In the genomic region with DNA sequence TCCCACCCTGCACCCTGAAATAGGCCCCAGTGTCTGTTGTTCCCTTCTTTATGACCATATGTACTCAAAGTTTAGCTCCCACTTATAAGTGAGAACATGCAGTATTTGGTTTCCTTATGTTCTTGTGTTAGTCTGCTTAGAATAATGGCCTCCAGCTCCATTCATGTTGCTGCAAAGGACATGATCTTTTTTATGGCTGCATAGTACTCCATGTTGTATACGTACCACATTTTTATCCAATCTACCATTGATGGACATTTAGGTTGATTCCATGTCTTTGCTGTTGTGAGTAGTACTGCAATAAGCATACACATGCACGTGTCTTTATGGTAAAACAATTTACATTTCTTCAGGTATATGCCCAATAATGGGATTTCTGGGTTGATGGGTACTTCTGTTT, we compare ENCODE assay signal across 4 cellular contexts.
TF ChIP-seq lines count a peak whose summit lies in the region.

No MANE protein-coding gene starts in this region.

TF ChIP-seq in SK-N-SH treated with all-trans-retinoic acid at 6 μM for 48 hours, 23 proteins besides CTCF, POLR2A, EP300 and RAD21:
- TF ChIP-seq ZNF8 (CRISPR knock-in tag; IDR thresholded peaks at IDR 0.05) (peak; percentile 82), GLIS3 (CRISPR knock-in tag; IDR thresholded peaks at IDR 0.05) (no peak)

TF ChIP-seq in SK-N-SH, 30 proteins besides CTCF, POLR2A, EP300 and RAD21 (continues in another document):
- TF ChIP-seq GABPA (IDR thresholded peaks at IDR 0.05; ENCODE audit: low read depth) (no peak), RXRA (IDR thresholded peaks at IDR 0.05; ENCODE audit: borderline replicate concordance, low read depth) (no peak), GATA2 (CRISPR knock-in tag; IDR thresholded peaks at IDR 0.05) (no peak), FOXJ3 (CRISPR knock-in tag; IDR thresholded peaks at IDR 0.05) (no peak), EZH2phosphoT487 (IDR thresholded peaks at IDR 0.05; ENCODE audit: borderline replicate concordance, low read depth) (no peak), TEAD4 (IDR thresholded peaks at IDR 0.05; ENCODE audit: borderline replicate concordance, insufficient read depth) (no peak), TCF12 (IDR thresholded peaks at IDR 0.05) (no peak), CHD2 (IDR thresholded peaks at IDR 0.05; ENCODE audit: low read length, partially characterized antibody) (no peak), MAX (IDR thresholded peaks at IDR 0.05; ENCODE audit: low read depth) (no peak), SIN3A (IDR thresholded peaks at IDR 0.05; ENCODE audit: borderline replicate concordance, low read depth, low read length) (no peak), SMC3 (IDR thresholded peaks at IDR 0.05; ENCODE audit: low read depth, low read length) (no peak)
- TF ChIP-seq, protein P1, sequence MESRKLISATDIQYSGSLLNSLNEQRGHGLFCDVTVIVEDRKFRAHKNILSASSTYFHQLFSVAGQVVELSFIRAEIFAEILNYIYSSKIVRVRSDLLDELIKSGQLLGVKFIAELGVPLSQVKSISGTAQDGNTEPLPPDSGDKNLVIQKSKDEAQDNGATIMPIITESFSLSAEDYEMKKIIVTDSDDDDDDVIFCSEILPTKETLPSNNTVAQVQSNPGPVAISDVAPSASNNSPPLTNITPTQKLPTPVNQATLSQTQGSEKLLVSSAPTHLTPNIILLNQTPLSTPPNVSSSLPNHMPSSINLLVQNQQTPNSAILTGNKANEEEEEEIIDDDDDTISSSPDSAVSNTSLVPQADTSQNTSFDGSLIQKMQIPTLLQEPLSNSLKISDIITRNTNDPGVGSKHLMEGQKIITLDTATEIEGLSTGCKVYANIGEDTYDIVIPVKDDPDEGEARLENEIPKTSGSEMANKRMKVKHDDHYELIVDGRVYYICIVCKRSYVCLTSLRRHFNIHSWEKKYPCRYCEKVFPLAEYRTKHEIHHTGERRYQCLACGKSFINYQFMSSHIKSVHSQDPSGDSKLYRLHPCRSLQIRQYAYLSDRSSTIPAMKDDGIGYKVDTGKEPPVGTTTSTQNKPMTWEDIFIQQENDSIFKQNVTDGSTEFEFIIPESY (IDR thresholded peaks at IDR 0.05; ENCODE audit: borderline replicate concordance, low read depth), result no peak
- TF ChIP-seq, protein P2, sequence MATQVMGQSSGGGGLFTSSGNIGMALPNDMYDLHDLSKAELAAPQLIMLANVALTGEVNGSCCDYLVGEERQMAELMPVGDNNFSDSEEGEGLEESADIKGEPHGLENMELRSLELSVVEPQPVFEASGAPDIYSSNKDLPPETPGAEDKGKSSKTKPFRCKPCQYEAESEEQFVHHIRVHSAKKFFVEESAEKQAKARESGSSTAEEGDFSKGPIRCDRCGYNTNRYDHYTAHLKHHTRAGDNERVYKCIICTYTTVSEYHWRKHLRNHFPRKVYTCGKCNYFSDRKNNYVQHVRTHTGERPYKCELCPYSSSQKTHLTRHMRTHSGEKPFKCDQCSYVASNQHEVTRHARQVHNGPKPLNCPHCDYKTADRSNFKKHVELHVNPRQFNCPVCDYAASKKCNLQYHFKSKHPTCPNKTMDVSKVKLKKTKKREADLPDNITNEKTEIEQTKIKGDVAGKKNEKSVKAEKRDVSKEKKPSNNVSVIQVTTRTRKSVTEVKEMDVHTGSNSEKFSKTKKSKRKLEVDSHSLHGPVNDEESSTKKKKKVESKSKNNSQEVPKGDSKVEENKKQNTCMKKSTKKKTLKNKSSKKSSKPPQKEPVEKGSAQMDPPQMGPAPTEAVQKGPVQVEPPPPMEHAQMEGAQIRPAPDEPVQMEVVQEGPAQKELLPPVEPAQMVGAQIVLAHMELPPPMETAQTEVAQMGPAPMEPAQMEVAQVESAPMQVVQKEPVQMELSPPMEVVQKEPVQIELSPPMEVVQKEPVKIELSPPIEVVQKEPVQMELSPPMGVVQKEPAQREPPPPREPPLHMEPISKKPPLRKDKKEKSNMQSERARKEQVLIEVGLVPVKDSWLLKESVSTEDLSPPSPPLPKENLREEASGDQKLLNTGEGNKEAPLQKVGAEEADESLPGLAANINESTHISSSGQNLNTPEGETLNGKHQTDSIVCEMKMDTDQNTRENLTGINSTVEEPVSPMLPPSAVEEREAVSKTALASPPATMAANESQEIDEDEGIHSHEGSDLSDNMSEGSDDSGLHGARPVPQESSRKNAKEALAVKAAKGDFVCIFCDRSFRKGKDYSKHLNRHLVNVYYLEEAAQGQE (IDR thresholded peaks at IDR 0.05; ENCODE audit: low read depth, low read length), result no peak

TF ChIP-seq in HEK293, 187 proteins besides CTCF, POLR2A, EP300 and RAD21:
- peak; percentile 42; the same call in 1 of the 2 replicates for TF ChIP-seq ZNF146 (tag by site-specific recombination; IDR thresholded peaks at IDR 0.05)
- no peak for TF ChIP-seq ZNF792 (tag by site-specific recombination; IDR thresholded peaks at IDR 0.05)

TF ChIP-seq in K562, 482 proteins besides CTCF, POLR2A, EP300 and RAD21:
- no peak for TF ChIP-seq ZHX1 (conservative IDR thresholded peaks at IDR 0.05; ENCODE audit: low read length)
- TF ChIP-seq ZNF717 (CRISPR knock-in tag; IDR thresholded peaks at IDR 0.05), result no peak
- no peak for TF ChIP-seq ZNF695 (CRISPR knock-in tag; IDR thresholded peaks at IDR 0.05)
- TF ChIP-seq ZNF146 (CRISPR knock-in tag; IDR thresholded peaks at IDR 0.05; ENCODE audit: unreplicated experiment), result peak; percentile 32
- no peak for TF ChIP-seq ATF1 (CRISPR knock-in tag; IDR thresholded peaks at IDR 0.05)
- no peak for TF ChIP-seq ATF1 (tag; IDR thresholded peaks at IDR 0.05)
- no peak for TF ChIP-seq NELFE (IDR thresholded peaks at IDR 0.05; ENCODE audit: insufficient read depth, insufficient read length)
